Comparison of ENCODE assay signal across 1 cellular context in genomic region chr21:25700741-25701140, GRCh38.
TF ChIP-seq lines count a peak whose summit lies in the region.

No MANE protein-coding gene starts in this region.

TF ChIP-seq in K562, 482 proteins besides CTCF, POLR2A, EP300 and RAD21 (continued from another document):
- no peak for TF ChIP-seq ZKSCAN8 (CRISPR knock-in tag; IDR thresholded peaks at IDR 0.05)
TF ChIP-seq in K562: peak in this region for 0.
